In the genomic region with DNA sequence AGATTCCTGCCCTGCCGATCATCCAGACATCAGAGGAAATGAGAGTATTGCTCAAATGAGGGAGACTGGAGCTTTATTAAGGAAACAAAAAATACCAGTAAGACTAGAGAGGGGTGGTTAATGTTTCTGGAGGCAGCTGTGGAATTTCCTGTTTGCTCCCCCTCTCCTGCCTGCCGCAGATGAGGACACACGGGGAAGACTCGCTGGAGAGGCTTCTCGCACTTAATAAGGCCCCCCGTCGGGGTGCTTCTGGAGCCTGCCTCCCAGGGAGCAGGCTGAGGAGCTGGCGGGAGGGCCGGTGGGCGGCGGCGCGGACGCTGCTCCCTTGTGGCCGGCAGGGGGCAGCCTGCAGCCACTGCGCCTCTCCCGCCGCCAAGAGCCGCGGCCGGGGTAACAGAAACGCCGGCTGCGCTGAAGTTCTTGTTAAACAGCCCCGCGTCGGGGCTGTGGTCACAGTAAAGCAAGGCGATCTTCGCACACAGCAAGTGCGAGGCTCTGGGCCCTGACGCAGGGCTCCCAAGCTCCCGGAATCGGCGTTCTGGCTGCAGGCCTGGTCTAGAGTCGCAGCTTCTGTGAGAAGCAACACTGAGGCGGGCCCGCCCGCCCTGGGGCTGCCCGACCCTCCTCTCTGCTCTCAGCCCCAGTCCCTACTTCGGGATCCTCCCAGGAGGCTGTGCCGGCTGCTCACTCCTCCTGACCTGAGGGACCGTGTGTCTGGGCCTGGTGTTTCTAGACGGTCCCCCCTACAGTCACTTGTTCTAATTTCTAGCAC, we compare ENCODE assay signal across 7 cellular contexts. TPM values are rescaled to one million over a fixed set of nuclear protein-coding genes. Genes with fewer than 3 reads are reported as not detected.
DNase-seq lines count a peak whose midpoint lies in the region; ATAC-seq and TF ChIP-seq lines count a peak whose summit lies in the region.

No MANE protein-coding gene starts in this region.

- no peaks in the 10 kb centered on the region for H3K79me2 ChIP-seq in smooth muscle cell (ENCODE audit: low read depth)

- H2AFZ ChIP-seq in smooth muscle cell (ENCODE audit: low read depth), result no peak overlapping the region

- POLR2A ChIA-PET in MCF 10A (lab: Yijun Ruan, JAX), result interaction anchor here (0.7 to 2.5 kb wide), 10 partner anchors 10 to 384 kb away, joined by 3 to 11 read pairs (median 5); partner anchors contain the start of genes LEMD2 and UQCC2

- TF ChIP-seq CTCF in GM12875 (IDR thresholded peaks at IDR 0.05; ENCODE audit: borderline replicate concordance, insufficient read depth, low read depth, low read length), result peak; percentile 93
- TF ChIP-seq CTCF in MCF 10A (IDR thresholded peaks at IDR 0.05; ENCODE audit: unreplicated experiment), result peak; percentile 90
- TF ChIP-seq CTCF in smooth muscle cell (IDR thresholded peaks at IDR 0.05; ENCODE audit: borderline replicate concordance, insufficient read depth, poor library complexity, severe bottlenecking), result peak; percentile 98

- H3K27me3 ChIP-seq in smooth muscle cell (ENCODE audit: low read depth), result no peaks in the 10 kb centered on the region

- CTCF ChIA-PET in MCF 10A (lab: Yijun Ruan, JAX), result interaction anchor here (0.6 to 8.1 kb wide), 27 partner anchors 8 to 696 kb away, joined by 3 to 93 read pairs (median 4); partner anchors contain the start of genes IP6K3 and UQCC2

- no peak overlapping the region for H3K4me3 Mint-ChIP-seq in MCF 10A (ENCODE audit: unreplicated experiment)

- peak overlapping the region; percentile 68 for H3K4me2 ChIP-seq in smooth muscle cell

- H3K36me3 ChIP-seq in smooth muscle cell (ENCODE audit: low read depth), result peaks cover 6% of the 10 kb centered on the region

- H3K27me3 Mint-ChIP-seq in MCF 10A (ENCODE audit: insufficient read depth, unreplicated experiment), result no peaks in the 10 kb centered on the region

- no peak for ATAC-seq in HG02798 (IDR thresholded peaks at IDR 0.05; ENCODE audit: poor library complexity, unreplicated experiment)

- H3K27ac Mint-ChIP-seq in MCF 10A (ENCODE audit: low read depth, unreplicated experiment), result peak overlapping the region; percentile 31

- H3K27ac ChIP-seq in smooth muscle cell (ENCODE audit: low read depth), result peak overlapping the region; percentile 83

- WGBS in smooth muscle cell (ENCODE audit: low lambda C conversion rate), result 8% methylated on average over 37 of the region's 43 CpGs

- TSS peak; percentile 37 for BruUV-seq in MCF 10A (replicated peaks; lab: Mats Ljungman, UMichigan)

- peak; percentile 84 for DNase-seq in NAMALWA (ENCODE audit: low spot score)
- peak; percentile 77 for DNase-seq in UCSD-AML1 (lab: John Stamatoyannopoulos, UW; ENCODE audit: unreplicated experiment)
- DNase-seq in MCF 10A (ENCODE audit: unreplicated experiment), result peak; percentile 69
- peak; percentile 70 for DNase-seq in inferior parietal cortex (ENCODE audit: extremely low spot score)
- peak; percentile 73 for DNase-seq in smooth muscle cell (lab: John Stamatoyannopoulos, UW; ENCODE audit: unreplicated experiment)

- H3K4me1 ChIP-seq in smooth muscle cell (ENCODE audit: low read depth), result peaks cover 23% of the 10 kb centered on the region

- H3K4me3 ChIP-seq in GM12875 (ENCODE audit: low read depth, low read length), result no peak overlapping the region
- no peak overlapping the region for H3K4me3 ChIP-seq in smooth muscle cell

- no peaks in the 10 kb centered on the region for H3K9me3 ChIP-seq in smooth muscle cell (replicated peaks; ENCODE audit: low read depth)

- no peak overlapping the region for H3K9ac ChIP-seq in smooth muscle cell (ENCODE audit: low read depth)

- no peaks in the 10 kb centered on the region for H3K9me3 Mint-ChIP-seq in MCF 10A (ENCODE audit: unreplicated experiment)

- H3F3A ChIP-seq in smooth muscle cell (ENCODE audit: low read depth), result peaks cover 25% of the 10 kb centered on the region

- intact Hi-C loops in MCF 10A (cut with micrococcal nuclease), result no loop called here

- H3K4me1 Mint-ChIP-seq in MCF 10A (ENCODE audit: insufficient read depth, unreplicated experiment), result no peaks in the 10 kb centered on the region

- H4K20me1 ChIP-seq in smooth muscle cell (ENCODE audit: low read depth), result peaks cover 18% of the 10 kb centered on the region

- H3K36me3 Mint-ChIP-seq in MCF 10A (ENCODE audit: insufficient read depth, unreplicated experiment), result peaks cover 27% of the 10 kb centered on the region

RNA-seq across cellular contexts. Expression of gene LEMD2, which starts 17.4 kb away (rescaled TPM):
- total RNA-seq in MCF 10A (2022), result 70.5 and 79.2 TPM in 2 replicates
- total RNA-seq in smooth muscle cell, result 48.8 and 52.4 TPM in 2 replicates
- 87.3 and 91.6 TPM in 2 replicates for polyA plus RNA-seq in smooth muscle cell

RNA-seq across cellular contexts. Expression of gene IP6K3, which starts 24.8 kb away (rescaled TPM):
- total RNA-seq in MCF 10A (2022) (0.25 and 1.7 TPM in 2 replicates), smooth muscle cell (2.2 and 2.6 TPM in 2 replicates)
- polyA plus RNA-seq in smooth muscle cell, result 3.7 and 5.6 TPM in 2 replicates

RNA-seq across cellular contexts. Expression of gene MLN, which starts 32.3 kb away (rescaled TPM):
- total RNA-seq in MCF 10A (2022) (not detected in 2 replicates), smooth muscle cell (not detected in 2 replicates)
- not detected in 2 replicates for polyA plus RNA-seq in smooth muscle cell
